11 cellular contexts compared by ENCODE assay signal in the genomic region with DNA sequence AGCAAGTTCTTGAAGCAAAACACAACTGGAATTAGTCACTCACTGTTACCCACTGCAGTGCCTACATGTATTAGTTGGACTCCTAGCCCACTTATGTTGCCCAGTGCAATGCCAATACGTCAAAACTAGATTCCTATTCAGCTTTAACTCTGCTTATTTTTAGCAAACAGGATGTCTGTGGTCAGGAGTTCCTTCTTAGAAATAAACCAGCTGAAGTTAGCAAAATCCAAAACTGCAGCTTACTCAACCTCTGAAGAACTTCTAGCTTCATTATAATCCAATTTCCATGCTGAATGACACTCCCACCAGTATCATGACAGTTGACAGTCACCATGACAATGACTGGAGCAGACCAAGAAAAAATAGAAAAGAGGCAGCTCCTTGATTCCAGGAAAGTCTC.
DNase-seq lines count a peak whose midpoint lies in the region; ATAC-seq, FAIRE-seq and TF ChIP-seq lines count a peak whose summit lies in the region.
"Had no signal": no experiment of that assay in that cellular context is flagged by ENCODE, and none has a peak within 500 bp of the region (broad histone marks: within the 10 kb centered on the region; RNA-seq: fewer than 3 reads in every experiment).

No MANE protein-coding gene starts in this region.

- DNase-seq in GM12892 (ENCODE audit: insufficient read length) (no peak), astrocyte of the hippocampus (ENCODE audit: low read depth, low spot score) (peak; percentile 0), psoas muscle (no peak), suprapubic skin (ENCODE audit: low spot score in 2 of 2) (no peak), HTR-8/SVneo (ENCODE audit: insufficient read length, low spot score) (no peak), vagina (ENCODE audit: extremely low spot score in 2 of 2) (no peak)
- DNase-seq: dermis blood vessel endothelial cell; NCI-H1048; stimulated activated CD4-positive, alpha-beta T cell treated with anti-CD3 and anti-CD28 coated beads, Interleukin-4, amount 100 ng/mL, for 4 hours had no signal

- intact Hi-C loops in psoas muscle (cut with DNase I): loop anchor here in 1 of 2 donors (10.0 kb wide), 1 partner anchor 1908 kb away; no protein-coding TSS in a partner anchor
- intact Hi-C loops in vagina (cut with DNase I): no loop called here

- H3K27ac ChIP-seq in psoas muscle (no peak overlapping the region), suprapubic skin (no peak overlapping the region), vagina (no peak overlapping the region)

- no peak for TF ChIP-seq EP300 in suprapubic skin (IDR thresholded peaks at IDR 0.05)

- no peaks in the 10 kb centered on the region for H3K27me3 ChIP-seq in psoas muscle (ENCODE audit: insufficient read depth in 3 of 3, low read length in 2 of 3)
- H3K27me3 ChIP-seq in suprapubic skin: no peaks in the 10 kb centered on the region
- H3K27me3 ChIP-seq in vagina: no peaks in the 10 kb centered on the region

- H3K4me1 ChIP-seq in psoas muscle: no peaks in the 10 kb centered on the region
- no peaks in the 10 kb centered on the region for H3K4me1 ChIP-seq in suprapubic skin
- H3K4me1 ChIP-seq in vagina: no peaks in the 10 kb centered on the region

- peak; percentile 96 for ATAC-seq in GM21381 (IDR thresholded peaks at IDR 0.05; ENCODE audit: unreplicated experiment)
- ATAC-seq in HG03342 (IDR thresholded peaks at IDR 0.05; ENCODE audit: unreplicated experiment): peak; percentile 85
- no peak for ATAC-seq in psoas muscle

- H3K36me3 ChIP-seq in psoas muscle (ENCODE audit: insufficient read depth in 1 of 2, low read depth in 1 of 2) (no peaks in the 10 kb centered on the region), suprapubic skin (no peaks in the 10 kb centered on the region), vagina (no peaks in the 10 kb centered on the region)

- H3K9me3 ChIP-seq in psoas muscle (no peaks in the 10 kb centered on the region), suprapubic skin (no peaks in the 10 kb centered on the region), vagina (no peaks in the 10 kb centered on the region)

- H3K4me3 ChIP-seq in psoas muscle (no peak overlapping the region), suprapubic skin (no peak overlapping the region), vagina (no peak overlapping the region)

- TF ChIP-seq CTCF in psoas muscle (IDR thresholded peaks at IDR 0.05) (no peak), suprapubic skin (IDR thresholded peaks at IDR 0.05) (no peak), vagina (IDR thresholded peaks at IDR 0.05) (no peak)

- TF ChIP-seq POLR2A in GM12892 (IDR thresholded peaks at IDR 0.05; ENCODE audit: low read depth, low read length) (no peak), suprapubic skin (IDR thresholded peaks at IDR 0.05) (no peak), vagina (IDR thresholded peaks at IDR 0.05) (no peak)

- WGBS in psoas muscle, 3 donors: 42 to 63% (median 51%) methylated on average over 1 of the region's 1 CpG
- 46% methylated on average over 1 of the region's 1 CpG for WGBS in suprapubic skin

- FAIRE-seq in GM12892 (lab: Jason Lieb, UNC) (peak; percentile 85), HTR-8/SVneo (lab: Jason Lieb, UNC) (no peak)

Comparison
In these comparisons a context has a peak if more than half of its experiments do, and no peak if none do; other contexts are left out.
1. ATAC-seq: peak in GM21381 (single experiment) and HG03342 (single experiment); none in psoas muscle (0 of 4).